Comparison of ENCODE assay signal across 20 cellular contexts in genomic region chr7:159032310-159032709, GRCh38.
A peak's percentile ranks its signal among the peaks of the same experiment; 100 is the strongest.
DNase-seq lines count a peak whose midpoint lies in the region; TF ChIP-seq lines count a peak whose summit lies in the region.
"Had no signal": no experiment of that assay in that cellular context is flagged by ENCODE, and none has a peak within 500 bp of the region (broad histone marks: within the 10 kb centered on the region; RNA-seq: fewer than 3 reads in every experiment).

No MANE protein-coding gene starts in this region.

- H3K9me3 Mint-ChIP-seq in endothelial cell (ENCODE audit: unreplicated experiment), result no peaks in the 10 kb centered on the region
- no peaks in the 10 kb centered on the region for H3K9me3 Mint-ChIP-seq in CD4-positive, alpha-beta memory T cell
- H3K9me3 Mint-ChIP-seq: CD8-positive, alpha-beta memory T cell had no signal

- no peak overlapping the region for H2BK5ac ChIP-seq in neuronal stem cell (ENCODE audit: low read length)

- TF ChIP-seq EP300 in transverse colon (IDR thresholded peaks at IDR 0.05; ENCODE audit: low read depth), result no peak

- H4K8ac ChIP-seq in neuronal stem cell (ENCODE audit: low read depth, low read length), result no peak overlapping the region

- peaks cover 0 to 59% (median 0%) of the 10 kb centered on the region in 3 experiments for H3K27me3 ChIP-seq in neuronal stem cell (ENCODE audit: control insufficient read depth in 3 of 3, insufficient read depth in 3 of 3, low read depth in 1 of 3, low read length in 3 of 3)
- H3K27me3 ChIP-seq in transverse colon, result peaks cover 16% of the 10 kb centered on the region
- H3K27me3 ChIP-seq in CD4-positive, alpha-beta memory T cell (ENCODE audit: insufficient read depth, low read length), result no peaks in the 10 kb centered on the region
- H3K27me3 ChIP-seq: adrenal gland, upper lobe of left lung had no signal

- H2BK15ac ChIP-seq in neuronal stem cell (ENCODE audit: low read length), result peak overlapping the region; percentile 91

- intact Hi-C loops in transverse colon (cut with DNase I; ENCODE audit: low total_unique reads), result no loop called here
- intact Hi-C loops in CD4-positive, alpha-beta memory T cell (cut with micrococcal nuclease), result no loop called here

- DNase-seq in activated T-cell treated with anti-CD3 and anti-CD28 coated beads, Interleukin-2, amount 50 U/mL, for 48 hours, result peak; percentile 5 to 6
- no peak for DNase-seq in activated T-cell treated with anti-CD3 and anti-CD28 coated beads for 4 hours
- DNase-seq in endothelial cell (ENCODE audit: low spot score), result peak; percentile 3
- DNase-seq in neuronal stem cell (ENCODE audit: low spot score), result no peak
- DNase-seq in transverse colon, result peak; percentile 10
- DNase-seq in CD4-positive, alpha-beta memory T cell, result no peak
- DNase-seq in Kasumi-1 (lab: John Stamatoyannopoulos, UW), result no peak
- DNase-seq in mesenteric fat pad (ENCODE audit: low spot score), result no peak
- DNase-seq: CD8-positive, alpha-beta memory T cell; DMS153; HFFc6; mesenchymal stem cell; NCI-H2081; NCI-H345; occipital lobe; stimulated activated CD4-positive, alpha-beta T cell treated with anti-CD3 and anti-CD28 coated beads, Interleukin-4, amount 100 ng/mL, for 4 hours; stimulated activated naive CD8-positive, alpha-beta T cell treated with anti-CD3 and anti-CD28 coated beads, Interleukin-15, Interleukin-2, amounts not matched to agents 100 U/mL and 50 U/mL, for 24 hours; T1000; upper lobe of left lung had no signal

- H3K4me2 ChIP-seq in neuronal stem cell (ENCODE audit: insufficient read depth, low read length, poor library complexity, severe bottlenecking), result no peak overlapping the region

- peak overlapping the region; percentile 53 for H2BK120ac ChIP-seq in neuronal stem cell (ENCODE audit: low read depth, low read length)

- H3K4me3 Mint-ChIP-seq in endothelial cell (ENCODE audit: unreplicated experiment), result no peak overlapping the region
- H3K4me3 Mint-ChIP-seq in CD4-positive, alpha-beta memory T cell, result no peak overlapping the region
- H3K4me3 Mint-ChIP-seq: CD8-positive, alpha-beta memory T cell; HFFc6 had no signal

- peaks cover 8% of the 10 kb centered on the region for H3K4me1 Mint-ChIP-seq in endothelial cell (ENCODE audit: unreplicated experiment)
- peaks cover 0 to 5% (median 3%) of the 10 kb centered on the region in 4 donors for H3K4me1 Mint-ChIP-seq in CD4-positive, alpha-beta memory T cell

- H3K9me3 ChIP-seq in neuronal stem cell (replicated peaks in 1 of 2; ENCODE audit: control insufficient read depth in 2 of 2, insufficient read depth in 1 of 2, low read depth in 1 of 2, low read length in 2 of 2) (no peaks in the 10 kb centered on the region), transverse colon (no peaks in the 10 kb centered on the region)
- no peaks in the 10 kb centered on the region for H3K9me3 ChIP-seq in CD4-positive, alpha-beta memory T cell (ENCODE audit: control insufficient read depth in 1 of 2, low read length in 2 of 2)
- H3K9me3 ChIP-seq: adrenal gland, upper lobe of left lung had no signal

- POLR2A ChIA-PET in CD4-positive, alpha-beta memory T cell (lab: Charles Lee; ENCODE audit: partially characterized antibody), result no interaction called here

- TF ChIP-seq CTCF in endothelial cell (IDR thresholded peaks at IDR 0.05; ENCODE audit: unreplicated experiment) (no peak), transverse colon (IDR thresholded peaks at IDR 0.05) (no peak)

- H3K27ac Mint-ChIP-seq in endothelial cell (ENCODE audit: unreplicated experiment), result no peak overlapping the region
- H3K27ac Mint-ChIP-seq in CD4-positive, alpha-beta memory T cell, result no peak overlapping the region
- H3K27ac Mint-ChIP-seq: CD8-positive, alpha-beta memory T cell; HFFc6 had no signal

- H3K4me3 ChIP-seq in neuronal stem cell (ENCODE audit: low read length in 2 of 2), result no peak overlapping the region
- H3K4me3 ChIP-seq in transverse colon, result no peak overlapping the region
- H3K4me3 ChIP-seq in CD4-positive, alpha-beta memory T cell (ENCODE audit: low read length in 2 of 2), result no peak overlapping the region
- H3K4me3 ChIP-seq: adrenal gland, upper lobe of left lung had no signal

- H3K27me3 Mint-ChIP-seq in endothelial cell (ENCODE audit: unreplicated experiment), result peaks cover 3% of the 10 kb centered on the region
- peaks cover 13 to 18% of the 10 kb centered on the region in 2 donors for H3K27me3 Mint-ChIP-seq in CD4-positive, alpha-beta memory T cell

- H3K4ac ChIP-seq in neuronal stem cell (ENCODE audit: low read length), result no peak overlapping the region

- H3K23ac ChIP-seq in neuronal stem cell (ENCODE audit: low read depth, low read length, poor library complexity), result no peak overlapping the region

- TF ChIP-seq POLR2A in transverse colon (IDR thresholded peaks at IDR 0.05), result no peak

- in situ Hi-C loops in transverse colon (cut with MboI; ENCODE audit: low pct_ligation_motif_present in 1 of 4, low pct_unique_long_range_greater_than_20kb in 1 of 4, low sequenced_read_pairs in 3 of 4), result no loop called here

- no peaks in the 10 kb centered on the region for H3K79me1 ChIP-seq in neuronal stem cell (ENCODE audit: low read depth, low read length)

- no peak overlapping the region for H3K9ac ChIP-seq in neuronal stem cell (ENCODE audit: low read depth, low read length, poor library complexity)

- H3K36me3 Mint-ChIP-seq in endothelial cell (ENCODE audit: low read depth, unreplicated experiment), result peaks cover 7% of the 10 kb centered on the region
- no peaks in the 10 kb centered on the region for H3K36me3 Mint-ChIP-seq in CD4-positive, alpha-beta memory T cell
- H3K36me3 Mint-ChIP-seq: CD8-positive, alpha-beta memory T cell had no signal

- H2AFZ ChIP-seq in neuronal stem cell (ENCODE audit: low read length), result no peak overlapping the region

- H3K27ac ChIP-seq in neuronal stem cell (replicated peaks; ENCODE audit: low read length), result no peak overlapping the region
- peak overlapping the region in 1 of 4 donors; percentile 44 for H3K27ac ChIP-seq in transverse colon
- no peak overlapping the region for H3K27ac ChIP-seq in CD4-positive, alpha-beta memory T cell (ENCODE audit: low read depth, low read length)
- H3K27ac ChIP-seq: adrenal gland had no signal

- peak overlapping the region; percentile 69 for H3K18ac ChIP-seq in neuronal stem cell (ENCODE audit: low read length)

- CTCF ChIA-PET in CD4-positive, alpha-beta memory T cell (lab: Charles Lee; ENCODE audit: partially characterized antibody), result no interaction called here

- H3K4me1 ChIP-seq in neuronal stem cell (ENCODE audit: control insufficient read depth in 2 of 2, insufficient read depth in 1 of 2, low read depth in 1 of 2, low read length in 2 of 2), result peaks cover 12 to 30% of the 10 kb centered on the region in 2 donors
- peaks cover 0 to 23% (median 8%) of the 10 kb centered on the region in 4 donors for H3K4me1 ChIP-seq in transverse colon
- peaks cover 9% of the 10 kb centered on the region for H3K4me1 ChIP-seq in CD4-positive, alpha-beta memory T cell (ENCODE audit: insufficient read depth, low read length)

- WGBS in neuronal stem cell (ENCODE audit: extremely low coverage in 2 of 2, insufficient read length in 2 of 2, insufficient replicate concordance in 1 of 2), 2 donors, result no CpG with 5 or more reads among the region's 13 CpGs
- 73% methylated on average over 13 of the region's 13 CpGs; no CpG with 5 or more reads in 1 of the 2 donors for WGBS in transverse colon (ENCODE audit: low coverage in 1 of 2), 2 donors

- no peak overlapping the region for H3K14ac ChIP-seq in neuronal stem cell (ENCODE audit: low read length)

- H4K91ac ChIP-seq in neuronal stem cell (ENCODE audit: low read depth, low read length, poor library complexity), result peak overlapping the region; percentile 9

- peak overlapping the region; percentile 69 for H2AK5ac ChIP-seq in neuronal stem cell (ENCODE audit: low read depth, low read length)

- peak overlapping the region; percentile 42 for H2BK12ac ChIP-seq in neuronal stem cell (ENCODE audit: low read length)

- H3K36me3 ChIP-seq in neuronal stem cell (replicated peaks in 1 of 2; ENCODE audit: control insufficient read depth in 2 of 2, insufficient read depth in 2 of 2, low read length in 2 of 2) (no peaks in the 10 kb centered on the region), transverse colon (no peaks in the 10 kb centered on the region)
- H3K36me3 ChIP-seq in CD4-positive, alpha-beta memory T cell (ENCODE audit: insufficient read depth, low read length), result no peaks in the 10 kb centered on the region
- H3K36me3 ChIP-seq: adrenal gland, upper lobe of left lung had no signal

Comparison
In these comparisons a context has a peak if more than half of its experiments do, and no peak if none do; other contexts are left out.
1. DNase-seq: peak in activated T-cell treated with anti-CD3 and anti-CD28 coated beads, Interleukin-2, amount 50 U/mL, for 48 hours (2 of 2), endothelial cell (single experiment) and transverse colon (single experiment); none in activated T-cell treated with anti-CD3 and anti-CD28 coated beads for 4 hours (single experiment), neuronal stem cell (single experiment), CD4-positive, alpha-beta memory T cell (0 of 5), Kasumi-1 (0 of 2) and mesenteric fat pad (single experiment).